ENCODE assay signal across 9 cellular contexts in genomic region chr1:184388671-184389292, GRCh38. TPM values are rescaled to one million over a fixed set of nuclear protein-coding genes. Genes with fewer than 3 reads are reported as not detected.
DNase-seq lines count a peak whose midpoint lies in the region; ATAC-seq and TF ChIP-seq lines count a peak whose summit lies in the region.
"Had no signal": no experiment of that assay in that cellular context is flagged by ENCODE, and none has a peak within 500 bp of the region (broad histone marks: within the 10 kb centered on the region; RNA-seq: fewer than 3 reads in every experiment).

No MANE protein-coding gene starts in this region.

- H3K9me3 ChIP-seq in RWPE2 (ENCODE audit: severe bottlenecking) (no peaks in the 10 kb centered on the region), skeletal muscle tissue (ENCODE audit: control insufficient read depth in 3 of 3, low read length in 3 of 3) (no peaks in the 10 kb centered on the region)

- H3K4me1 ChIP-seq in RWPE2 (ENCODE audit: insufficient read depth, poor library complexity, severe bottlenecking) (peaks cover 30% of the 10 kb centered on the region), skeletal muscle tissue (ENCODE audit: control insufficient read depth in 3 of 3, insufficient read depth in 3 of 3, low read length in 3 of 3) (peaks cover 23 to 50% (median 35%) of the 10 kb centered on the region in 3 donors)

- H3K27ac ChIP-seq in RWPE2 (ENCODE audit: poor library complexity, severe bottlenecking) (peak overlapping the region; percentile 68), skeletal muscle tissue (ENCODE audit: low read depth, low read length) (peak overlapping the region; percentile 97)

- peak overlapping the region; percentile 57 for H3K4me3 ChIP-seq in RWPE2 (ENCODE audit: severe bottlenecking)
- peak overlapping the region; percentile 82 for H3K4me3 ChIP-seq in fibroblast of the aortic adventitia (ENCODE audit: low read depth, low read length)
- peak overlapping the region; percentile 84 to 98 (median 89) for H3K4me3 ChIP-seq in skeletal muscle tissue (ENCODE audit: low read length in 3 of 3)

- peak; percentile 32 to 65 for DNase-seq in NCI-H2081 (lab: John Stamatoyannopoulos, UW)
- DNase-seq in NCI-H2081 treated with DMSO at 0.1 percent for 48 hours (lab: John Stamatoyannopoulos, UW) = no peak
- no peak for DNase-seq in RWPE2 (ENCODE audit: low spot score)
- DNase-seq in fibroblast of the aortic adventitia (ENCODE audit: low read depth) = no peak
- no peak for DNase-seq in COLO829 (ENCODE audit: low spot score)
- no peak for DNase-seq in GM19238 (ENCODE audit: insufficient read length, low spot score)
- no peak for DNase-seq in NCI-H2171 (lab: John Stamatoyannopoulos, UW)
- DNase-seq: activated CD8-positive, alpha-beta memory T cell treated with anti-CD3 and anti-CD28 coated beads, Interleukin-2, amount 50 U/mL, for 4 hours had no signal

- no peaks in the 10 kb centered on the region for H3K27me3 ChIP-seq in RWPE2 (ENCODE audit: insufficient read depth, poor library complexity, severe bottlenecking)
- H3K27me3 ChIP-seq in skeletal muscle tissue (ENCODE audit: control insufficient read depth in 3 of 3, insufficient read depth in 3 of 3, low read length in 3 of 3) = no peaks in the 10 kb centered on the region

- no peak for ATAC-seq in RWPE2 (ENCODE audit: low read depth)

- TF ChIP-seq CTCF in RWPE2 (IDR thresholded peaks at IDR 0.05; ENCODE audit: poor library complexity, severe bottlenecking) (no peak), fibroblast of the aortic adventitia (IDR thresholded peaks at IDR 0.05; ENCODE audit: insufficient read depth, low read length) (no peak)

- H3K9ac ChIP-seq in skeletal muscle tissue (ENCODE audit: low read depth in 1 of 3, low read length in 3 of 3) = peak overlapping the region; percentile 92 to 95 (median 94)

- H3K36me3 ChIP-seq in RWPE2 (ENCODE audit: low read depth) (no peaks in the 10 kb centered on the region), skeletal muscle tissue (ENCODE audit: control insufficient read depth in 3 of 3, insufficient read depth in 3 of 3, low read length in 3 of 3) (no peaks in the 10 kb centered on the region)

RNA-seq across cellular contexts. Expression of gene C1orf21, which starts 2.0 kb away (rescaled TPM):
- 41.0 and 47.3 TPM in 2 replicates for total RNA-seq in fibroblast of the aortic adventitia (ENCODE audit: low replicate concordance)
- total RNA-seq in skeletal muscle tissue = 16.7 TPM

Comparison
In these comparisons a context has a peak if more than half of its experiments do, and no peak if none do; other contexts are left out.
1. DNase-seq: peak in NCI-H2081 (2 of 2); none in NCI-H2081 treated with DMSO at 0.1 percent for 48 hours (single experiment), RWPE2 (single experiment), fibroblast of the aortic adventitia (single experiment), COLO829 (single experiment), GM19238 (single experiment) and NCI-H2171 (single experiment).
2. Peak in every context shown above with its lines, with median percentiles within 50 percentile points of each other: H3K4me3 ChIP-seq.